ENCODE assay signal across 9 cellular contexts in genomic region chr1:204684206-204684536, GRCh38. TPM values are rescaled to one million over a fixed set of nuclear protein-coding genes. Genes with fewer than 3 reads are reported as not detected.
A peak's percentile ranks its signal among the peaks of the same experiment; 100 is the strongest.
DNase-seq lines count a peak whose midpoint lies in the region; ATAC-seq, FAIRE-seq and TF ChIP-seq lines count a peak whose summit lies in the region.
"Had no signal": no experiment of that assay in that cellular context is flagged by ENCODE, and none has a peak within 500 bp of the region (broad histone marks: within the 10 kb centered on the region; RNA-seq: fewer than 3 reads in every experiment).

No MANE protein-coding gene starts in this region.

- H3K36me3 ChIP-seq in HUES48 (ENCODE audit: control insufficient read depth, insufficient read depth, low read length) (no peaks in the 10 kb centered on the region), WERI-Rb-1 (peaks cover 34% of the 10 kb centered on the region), iPS-20b (ENCODE audit: insufficient read depth, low read depth, low read length) (no peaks in the 10 kb centered on the region), gastrocnemius medialis (no peaks in the 10 kb centered on the region)

- TF ChIP-seq CTCF in WERI-Rb-1 (IDR thresholded peaks at IDR 0.05; ENCODE audit: low read depth, low read length) (no peak), gastrocnemius medialis (IDR thresholded peaks at IDR 0.05 in 4 of 5, conservative IDR thresholded peaks at IDR 0.05 in 1 of 5) (no peak)

- H3K4me1 ChIP-seq in HUES48 (ENCODE audit: control insufficient read depth, insufficient read depth, low read length) (peaks cover 15% of the 10 kb centered on the region), iPS-20b (ENCODE audit: insufficient read depth, low read length) (peaks cover 4% of the 10 kb centered on the region; the same call in 1 of the 2 replicates), gastrocnemius medialis (no peaks in the 10 kb centered on the region)

- H3K4me3 ChIP-seq in HUES48 (ENCODE audit: low read depth, low read length) (peak overlapping the region; percentile 70), WERI-Rb-1 (ENCODE audit: low read depth, low read length) (peak overlapping the region; percentile 74), iPS-20b (ENCODE audit: low read length) (peak overlapping the region; percentile 81; the same call in 1 of the 2 replicates), gastrocnemius medialis (peak overlapping the region in 3 of 4 donors; percentile 38 to 47 (median 45))

- intact Hi-C loops in gastrocnemius medialis (cut with DNase I; ENCODE audit: low total_unique reads) = no loop called here

- no peak for ATAC-seq in gastrocnemius medialis
- ATAC-seq in HG03354 (IDR thresholded peaks at IDR 0.05; ENCODE audit: poor library complexity, severe bottlenecking, unreplicated experiment) = no peak
- no peak for ATAC-seq in HG03175 (IDR thresholded peaks at IDR 0.05; ENCODE audit: unreplicated experiment)

- no peak overlapping the region for H3K27ac ChIP-seq in HUES48 (ENCODE audit: low read depth, low read length)
- H3K27ac ChIP-seq in WERI-Rb-1 = peak overlapping the region; percentile 86
- H3K27ac ChIP-seq in iPS-20b (ENCODE audit: low read length) = no peak overlapping the region
- H3K27ac ChIP-seq in gastrocnemius medialis = no peak overlapping the region

- in situ Hi-C loops in gastrocnemius medialis (cut with MboI; ENCODE audit: low sequenced_read_pairs in 4 of 4) = no loop called here

- TF ChIP-seq POLR2A in gastrocnemius medialis (IDR thresholded peaks at IDR 0.05) = no peak

- no peak for FAIRE-seq in GM19239 (lab: Jason Lieb, UNC)

- H3K9ac ChIP-seq in HUES48 (ENCODE audit: low read depth, low read length) (no peak overlapping the region), iPS-20b (ENCODE audit: low read depth, low read length) (no peak overlapping the region; the same call in 1 of the 2 replicates)

- DNase-seq in WERI-Rb-1 (peak; percentile 60), gastrocnemius medialis (no peak), GM19239 (ENCODE audit: insufficient read length, low spot score) (no peak), GM19238 (ENCODE audit: insufficient read length, low spot score) (no peak)
- DNase-seq: IMR-90 had no signal

- H3K9me3 ChIP-seq in HUES48 (ENCODE audit: control insufficient read depth, insufficient read depth, low read length) (no peaks in the 10 kb centered on the region), WERI-Rb-1 (ENCODE audit: severe bottlenecking) (no peaks in the 10 kb centered on the region), iPS-20b (ENCODE audit: insufficient read depth, low read depth, low read length) (no peaks in the 10 kb centered on the region), gastrocnemius medialis (no peaks in the 10 kb centered on the region)

- H3K27me3 ChIP-seq in HUES48 (ENCODE audit: control insufficient read depth, insufficient read depth, low read length) (peaks cover 66% of the 10 kb centered on the region), WERI-Rb-1 (ENCODE audit: insufficient read depth, low read depth, severe bottlenecking) (no peaks in the 10 kb centered on the region), iPS-20b (ENCODE audit: insufficient read depth, low read length) (peaks cover 70% of the 10 kb centered on the region), gastrocnemius medialis (peaks cover 11 to 18% (median 11%) of the 10 kb centered on the region in 3 donors)

RNA-seq across cellular contexts. Expression of gene LRRN2, which starts 1.4 kb away (rescaled TPM):
- 1 to 10 TPM in 1 of 4 donors, under 1 TPM in 3; 0.46 to 1.1 (median 0.93) TPM for total RNA-seq in gastrocnemius medialis
- total RNA-seq: IMR-90 had no signal
